Comparison of ENCODE assay signal across 9 cellular contexts in the genomic region with DNA sequence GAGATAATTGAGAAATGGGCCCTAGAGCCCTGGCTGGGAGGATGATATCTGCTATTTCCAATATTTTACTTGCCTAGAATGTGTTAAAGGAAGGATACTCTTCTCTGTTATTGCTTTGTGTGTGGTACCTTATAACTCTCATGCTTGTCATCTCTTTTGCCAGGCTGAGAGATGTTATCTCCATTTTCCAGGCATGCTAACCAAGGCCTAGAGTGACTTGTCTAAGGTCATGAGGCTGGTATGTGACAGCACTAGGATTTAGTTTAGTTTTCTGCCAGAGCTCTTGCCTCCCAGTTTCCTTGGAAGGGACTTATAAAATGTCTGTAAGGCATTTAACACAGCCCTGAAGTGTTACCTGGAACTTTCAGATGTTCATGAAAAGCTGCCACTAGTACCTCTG. TPM values are rescaled to one million over a fixed set of nuclear protein-coding genes. Genes with fewer than 3 reads are reported as not detected.
DNase-seq lines count a peak whose midpoint lies in the region; FAIRE-seq and TF ChIP-seq lines count a peak whose summit lies in the region.
"Had no signal": no experiment of that assay in that cellular context is flagged by ENCODE, and none has a peak within 500 bp of the region (broad histone marks: within the 10 kb centered on the region; RNA-seq: fewer than 3 reads in every experiment).

No MANE protein-coding gene starts in this region.

- no peak for FAIRE-seq in H54 (lab: Jason Lieb, UNC)

- no peaks in the 10 kb centered on the region for H3K27me3 Mint-ChIP-seq in neural crest cell (ENCODE audit: low read depth)

- H3K36me3 ChIP-seq in NT2/D1 (ENCODE audit: insufficient read depth, insufficient read length, low read length) (peaks cover 50% of the 10 kb centered on the region), duodenal mucosa (ENCODE audit: control insufficient read depth in 1 of 2, insufficient read depth in 2 of 2, low read length in 2 of 2) (peaks cover 29 to 32% of the 10 kb centered on the region in 2 donors)

- H3K27me3 ChIP-seq in NT2/D1 (ENCODE audit: insufficient read depth, insufficient read length) (peaks cover 5% of the 10 kb centered on the region), duodenal mucosa (ENCODE audit: control insufficient read depth in 1 of 2, insufficient read depth in 2 of 2, low read length in 2 of 2) (no peaks in the 10 kb centered on the region)

- H3K4me3 ChIP-seq in NT2/D1 (ENCODE audit: insufficient read length, low read depth) (peak overlapping the region; percentile 98), duodenal mucosa (ENCODE audit: low read depth in 1 of 2, low read length in 2 of 2) (peak overlapping the region; percentile 89 to 98)

- peak overlapping the region; percentile 95 for H3K4me3 Mint-ChIP-seq in neural crest cell

- no peak for TF ChIP-seq CTCF in C4-2B (conservative IDR thresholded peaks at IDR 0.05)
- no peak for TF ChIP-seq CTCF in neural crest cell (conservative IDR thresholded peaks at IDR 0.05)

- H3K27ac ChIP-seq in C4-2B (peak overlapping the region; percentile 94), duodenal mucosa (ENCODE audit: low read depth, low read length) (no peak overlapping the region)

- H3K9me3 ChIP-seq in NT2/D1 (ENCODE audit: insufficient read depth, low read length) (no peaks in the 10 kb centered on the region), duodenal mucosa (ENCODE audit: control insufficient read depth in 1 of 2, low read length in 2 of 2) (no peaks in the 10 kb centered on the region)

- H3K4me1 Mint-ChIP-seq in neural crest cell = peaks cover 50% of the 10 kb centered on the region

- no peak for TF ChIP-seq POLR2A in H54 (IDR thresholded peaks at IDR 0.05; ENCODE audit: low read depth, low read length)

- H3K27ac Mint-ChIP-seq in neural crest cell (ENCODE audit: unreplicated experiment) = peak overlapping the region; percentile 81

- H3K9me3 Mint-ChIP-seq in neural crest cell = no peaks in the 10 kb centered on the region

- no peak for DNase-seq in NT2/D1 (ENCODE audit: low read depth, low spot score)
- DNase-seq in neural crest cell (ENCODE audit: low read depth, low spot score) = no peak
- DNase-seq in NCI-H1048 (lab: John Stamatoyannopoulos, UW) = no peak
- no peak for DNase-seq in H54 (ENCODE audit: insufficient read length, low spot score)
- DNase-seq in NCI-H1092 treated with DMSO at 0.1 percent for 48 hours (lab: John Stamatoyannopoulos, UW) = no peak
- no peak for DNase-seq in cortex of kidney (lab: John Stamatoyannopoulos, UW)
- DNase-seq: NCI-H524 treated with DMSO at 0.1 percent for 48 hours had no signal

- H3K4me1 ChIP-seq in NT2/D1 (ENCODE audit: insufficient read depth, insufficient read length) (peaks cover 12% of the 10 kb centered on the region), duodenal mucosa (ENCODE audit: control insufficient read depth in 1 of 2, insufficient read depth in 2 of 2, low read length in 2 of 2) (peaks cover 33 to 34% of the 10 kb centered on the region in 2 donors)

- H3K9ac ChIP-seq in NT2/D1 (ENCODE audit: insufficient read length, low read depth) (peak overlapping the region; percentile 97), duodenal mucosa (ENCODE audit: low read depth in 1 of 2, low read length in 2 of 2) (peak overlapping the region in 1 of 2 donors; percentile 100)

- H3K36me3 Mint-ChIP-seq in neural crest cell (ENCODE audit: low read depth) = peaks cover 11% of the 10 kb centered on the region

RNA-seq across cellular contexts. Expression of gene CLK3, which starts 1.4 kb away (rescaled TPM):
- 79.2 and 88.7 TPM in 2 replicates for total RNA-seq in neural crest cell
